Comparison of ENCODE assay signal across 1 cellular context in the genomic region with DNA sequence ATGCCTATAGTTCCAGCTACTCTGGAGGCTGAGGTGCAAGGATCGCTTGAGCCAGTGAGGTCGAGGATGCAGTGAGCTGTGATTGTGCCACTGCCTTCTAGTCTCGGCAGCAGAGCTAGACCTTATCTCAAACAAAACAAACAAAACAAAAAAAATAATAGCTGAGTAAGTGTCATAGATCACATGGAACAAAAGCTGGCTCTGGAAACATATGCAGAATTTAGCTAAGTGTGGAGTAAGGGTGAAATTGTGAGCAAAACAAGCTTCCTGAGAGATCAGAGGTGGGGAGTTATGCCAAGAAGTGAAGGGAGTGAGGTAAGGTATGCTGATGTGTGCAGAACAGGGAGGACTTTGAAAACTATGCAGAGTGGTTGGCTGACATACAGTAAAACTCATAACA.
TF ChIP-seq lines count a peak whose summit lies in the region.

No MANE protein-coding gene starts in this region.

TF ChIP-seq in GM23338, 12 proteins besides CTCF, POLR2A, EP300 and RAD21 (continued from another document):
- TF ChIP-seq, protein P1, sequence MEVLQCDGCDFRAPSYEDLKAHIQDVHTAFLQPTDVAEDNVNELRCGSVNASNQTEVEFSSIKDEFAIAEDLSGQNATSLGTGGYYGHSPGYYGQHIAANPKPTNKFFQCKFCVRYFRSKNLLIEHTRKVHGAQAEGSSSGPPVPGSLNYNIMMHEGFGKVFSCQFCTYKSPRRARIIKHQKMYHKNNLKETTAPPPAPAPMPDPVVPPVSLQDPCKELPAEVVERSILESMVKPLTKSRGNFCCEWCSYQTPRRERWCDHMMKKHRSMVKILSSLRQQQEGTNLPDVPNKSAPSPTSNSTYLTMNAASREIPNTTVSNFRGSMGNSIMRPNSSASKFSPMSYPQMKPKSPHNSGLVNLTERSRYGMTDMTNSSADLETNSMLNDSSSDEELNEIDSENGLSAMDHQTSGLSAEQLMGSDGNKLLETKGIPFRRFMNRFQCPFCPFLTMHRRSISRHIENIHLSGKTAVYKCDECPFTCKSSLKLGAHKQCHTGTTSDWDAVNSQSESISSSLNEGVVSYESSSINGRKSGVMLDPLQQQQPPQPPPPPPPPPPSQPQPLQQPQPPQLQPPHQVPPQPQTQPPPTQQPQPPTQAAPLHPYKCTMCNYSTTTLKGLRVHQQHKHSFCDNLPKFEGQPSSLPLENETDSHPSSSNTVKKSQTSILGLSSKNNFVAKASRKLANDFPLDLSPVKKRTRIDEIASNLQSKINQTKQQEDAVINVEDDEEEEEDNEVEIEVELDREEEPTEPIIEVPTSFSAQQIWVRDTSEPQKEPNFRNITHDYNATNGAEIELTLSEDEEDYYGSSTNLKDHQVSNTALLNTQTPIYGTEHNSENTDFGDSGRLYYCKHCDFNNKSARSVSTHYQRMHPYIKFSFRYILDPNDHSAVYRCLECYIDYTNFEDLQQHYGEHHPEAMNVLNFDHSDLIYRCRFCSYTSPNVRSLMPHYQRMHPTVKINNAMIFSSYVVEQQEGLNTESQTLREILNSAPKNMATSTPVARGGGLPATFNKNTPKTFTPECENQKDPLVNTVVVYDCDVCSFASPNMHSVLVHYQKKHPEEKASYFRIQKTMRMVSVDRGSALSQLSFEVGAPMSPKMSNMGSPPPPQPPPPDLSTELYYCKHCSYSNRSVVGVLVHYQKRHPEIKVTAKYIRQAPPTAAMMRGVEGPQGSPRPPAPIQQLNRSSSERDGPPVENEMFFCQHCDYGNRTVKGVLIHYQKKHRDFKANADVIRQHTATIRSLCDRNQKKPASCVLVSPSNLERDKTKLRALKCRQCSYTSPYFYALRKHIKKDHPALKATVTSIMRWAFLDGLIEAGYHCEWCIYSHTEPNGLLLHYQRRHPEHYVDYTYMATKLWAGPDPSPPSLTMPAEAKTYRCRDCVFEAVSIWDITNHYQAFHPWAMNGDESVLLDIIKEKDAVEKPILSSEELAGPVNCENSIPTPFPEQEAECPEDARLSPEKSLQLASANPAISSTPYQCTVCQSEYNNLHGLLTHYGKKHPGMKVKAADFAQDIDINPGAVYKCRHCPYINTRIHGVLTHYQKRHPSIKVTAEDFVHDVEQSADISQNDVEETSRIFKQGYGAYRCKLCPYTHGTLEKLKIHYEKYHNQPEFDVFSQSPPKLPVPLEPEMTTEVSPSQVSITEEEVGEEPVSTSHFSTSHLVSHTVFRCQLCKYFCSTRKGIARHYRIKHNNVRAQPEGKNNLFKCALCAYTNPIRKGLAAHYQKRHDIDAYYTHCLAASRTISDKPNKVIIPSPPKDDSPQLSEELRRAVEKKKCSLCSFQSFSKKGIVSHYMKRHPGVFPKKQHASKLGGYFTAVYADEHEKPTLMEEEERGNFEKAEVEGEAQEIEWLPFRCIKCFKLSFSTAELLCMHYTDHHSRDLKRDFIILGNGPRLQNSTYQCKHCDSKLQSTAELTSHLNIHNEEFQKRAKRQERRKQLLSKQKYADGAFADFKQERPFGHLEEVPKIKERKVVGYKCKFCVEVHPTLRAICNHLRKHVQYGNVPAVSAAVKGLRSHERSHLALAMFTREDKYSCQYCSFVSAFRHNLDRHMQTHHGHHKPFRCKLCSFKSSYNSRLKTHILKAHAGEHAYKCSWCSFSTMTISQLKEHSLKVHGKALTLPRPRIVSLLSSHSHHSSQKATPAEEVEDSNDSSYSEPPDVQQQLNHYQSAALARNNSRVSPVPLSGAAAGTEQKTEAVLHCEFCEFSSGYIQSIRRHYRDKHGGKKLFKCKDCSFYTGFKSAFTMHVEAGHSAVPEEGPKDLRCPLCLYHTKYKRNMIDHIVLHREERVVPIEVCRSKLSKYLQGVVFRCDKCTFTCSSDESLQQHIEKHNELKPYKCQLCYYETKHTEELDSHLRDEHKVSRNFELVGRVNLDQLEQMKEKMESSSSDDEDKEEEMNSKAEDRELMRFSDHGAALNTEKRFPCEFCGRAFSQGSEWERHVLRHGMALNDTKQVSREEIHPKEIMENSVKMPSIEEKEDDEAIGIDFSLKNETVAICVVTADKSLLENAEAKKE (CRISPR knock-in tag; IDR thresholded peaks at IDR 0.05) = no peak
- no peak for TF ChIP-seq NANOG (IDR thresholded peaks at IDR 0.05; ENCODE audit: borderline replicate concordance)
- TF ChIP-seq, protein P2, sequence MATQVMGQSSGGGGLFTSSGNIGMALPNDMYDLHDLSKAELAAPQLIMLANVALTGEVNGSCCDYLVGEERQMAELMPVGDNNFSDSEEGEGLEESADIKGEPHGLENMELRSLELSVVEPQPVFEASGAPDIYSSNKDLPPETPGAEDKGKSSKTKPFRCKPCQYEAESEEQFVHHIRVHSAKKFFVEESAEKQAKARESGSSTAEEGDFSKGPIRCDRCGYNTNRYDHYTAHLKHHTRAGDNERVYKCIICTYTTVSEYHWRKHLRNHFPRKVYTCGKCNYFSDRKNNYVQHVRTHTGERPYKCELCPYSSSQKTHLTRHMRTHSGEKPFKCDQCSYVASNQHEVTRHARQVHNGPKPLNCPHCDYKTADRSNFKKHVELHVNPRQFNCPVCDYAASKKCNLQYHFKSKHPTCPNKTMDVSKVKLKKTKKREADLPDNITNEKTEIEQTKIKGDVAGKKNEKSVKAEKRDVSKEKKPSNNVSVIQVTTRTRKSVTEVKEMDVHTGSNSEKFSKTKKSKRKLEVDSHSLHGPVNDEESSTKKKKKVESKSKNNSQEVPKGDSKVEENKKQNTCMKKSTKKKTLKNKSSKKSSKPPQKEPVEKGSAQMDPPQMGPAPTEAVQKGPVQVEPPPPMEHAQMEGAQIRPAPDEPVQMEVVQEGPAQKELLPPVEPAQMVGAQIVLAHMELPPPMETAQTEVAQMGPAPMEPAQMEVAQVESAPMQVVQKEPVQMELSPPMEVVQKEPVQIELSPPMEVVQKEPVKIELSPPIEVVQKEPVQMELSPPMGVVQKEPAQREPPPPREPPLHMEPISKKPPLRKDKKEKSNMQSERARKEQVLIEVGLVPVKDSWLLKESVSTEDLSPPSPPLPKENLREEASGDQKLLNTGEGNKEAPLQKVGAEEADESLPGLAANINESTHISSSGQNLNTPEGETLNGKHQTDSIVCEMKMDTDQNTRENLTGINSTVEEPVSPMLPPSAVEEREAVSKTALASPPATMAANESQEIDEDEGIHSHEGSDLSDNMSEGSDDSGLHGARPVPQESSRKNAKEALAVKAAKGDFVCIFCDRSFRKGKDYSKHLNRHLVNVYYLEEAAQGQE (IDR thresholded peaks at IDR 0.05; ENCODE audit: unreplicated experiment) = no peak
- no peak for TF ChIP-seq STAT1 (IDR thresholded peaks at IDR 0.05; ENCODE audit: unreplicated experiment)
- TF ChIP-seq JUNB (IDR thresholded peaks at IDR 0.05; ENCODE audit: unreplicated experiment) = no peak
- no peak for TF ChIP-seq EZH2 (IDR thresholded peaks at IDR 0.05; ENCODE audit: low read depth, unreplicated experiment)
- TF ChIP-seq ZNF114 (CRISPR knock-in tag; IDR thresholded peaks at IDR 0.05) = no peak
- TF ChIP-seq ZNF331 (CRISPR knock-in tag; IDR thresholded peaks at IDR 0.05; ENCODE audit: low read depth) = no peak
- TF ChIP-seq CREB1 (CRISPR knock-in tag; IDR thresholded peaks at IDR 0.05; ENCODE audit: low read depth) = no peak
- TF ChIP-seq ETS1 (IDR thresholded peaks at IDR 0.05) = no peak
